In the genomic region with DNA sequence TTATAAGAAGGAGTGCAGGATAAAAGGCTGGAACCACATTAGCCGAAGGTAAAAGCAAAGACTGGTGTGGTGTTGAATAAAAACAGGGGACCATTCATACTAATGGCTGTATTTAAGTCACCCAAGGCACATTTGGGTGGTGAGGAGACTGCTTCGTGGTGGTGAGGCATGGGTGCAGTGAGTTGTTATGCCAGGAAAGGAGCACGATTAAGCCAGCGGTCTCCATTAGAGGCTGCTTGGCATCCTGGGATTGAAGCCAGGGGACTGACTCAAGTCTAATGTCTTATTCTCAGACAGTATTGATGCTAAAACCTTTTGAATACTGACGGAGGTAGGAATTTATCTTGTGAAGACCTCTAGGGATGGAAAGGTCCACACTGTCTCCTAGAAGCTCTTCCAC, we compare ENCODE assay signal across 9 cellular contexts. TPM values are rescaled to one million over a fixed set of nuclear protein-coding genes. Genes with fewer than 3 reads are reported as not detected.
DNase-seq lines count a peak whose midpoint lies in the region; ATAC-seq and TF ChIP-seq lines count a peak whose summit lies in the region.
"Had no signal": no experiment of that assay in that cellular context is flagged by ENCODE, and none has a peak within 500 bp of the region (broad histone marks: within the 10 kb centered on the region; RNA-seq: fewer than 3 reads in every experiment).

No MANE protein-coding gene starts in this region.

- no peaks in the 10 kb centered on the region for H4K20me1 ChIP-seq in MM.1S (ENCODE audit: insufficient read depth, low read length)

- ATAC-seq in GM21360 (IDR thresholded peaks at IDR 0.05; ENCODE audit: unreplicated experiment) (peak; percentile 9), heart right ventricle (peak in 4 of 8 donors; percentile 22 to 31 (median 24))

- H3K9me3 ChIP-seq in MM.1S (replicated peaks; ENCODE audit: insufficient read depth, low read length) (no peaks in the 10 kb centered on the region), heart right ventricle (no peaks in the 10 kb centered on the region), stomach (no peaks in the 10 kb centered on the region)

- H3K4me2 ChIP-seq in MM.1S (ENCODE audit: low read depth, low read length): peak overlapping the region; percentile 51

- H3K4me3 ChIP-seq in MM.1S (ENCODE audit: low read length): no peak overlapping the region
- H3K4me3 ChIP-seq in heart right ventricle: peak overlapping the region in 8 of 10 donors; percentile 12 to 48 (median 37)
- H3K4me3 ChIP-seq in stomach: peak overlapping the region in 3 of 4 donors; percentile 6 to 18 (median 11)

- peak overlapping the region; percentile 99 for H3K27ac ChIP-seq in MM.1S (ENCODE audit: low read length)
- peak overlapping the region in 8 of 10 donors; percentile 6 to 73 (median 42) for H3K27ac ChIP-seq in heart right ventricle
- H3K27ac ChIP-seq in stomach: peak overlapping the region in 3 of 5 donors; percentile 52 to 54 (median 54)

- peaks cover 82% of the 10 kb centered on the region for H3K4me1 ChIP-seq in MM.1S (ENCODE audit: low read length)
- H3K4me1 ChIP-seq in heart right ventricle: peaks cover 4 to 58% (median 37%) of the 10 kb centered on the region in 9 donors
- H3K4me1 ChIP-seq in stomach: peaks cover 8 to 41% (median 25%) of the 10 kb centered on the region in 4 donors

- 39 to 67% methylated on average over 5 of the region's 5 CpGs for whole genome bisulfite sequencing in heart right ventricle, 2 donors
- WGBS in stomach, 5 donors: 57 to 76% (median 64%) methylated on average over 5 of the region's 5 CpGs

- H3K27me3 ChIP-seq in MM.1S (replicated peaks; ENCODE audit: insufficient read depth, low read length): no peaks in the 10 kb centered on the region
- H3K27me3 ChIP-seq in heart right ventricle: no peaks in the 10 kb centered on the region
- H3K27me3 ChIP-seq in stomach: no peaks in the 10 kb centered on the region

- H2AFZ ChIP-seq in MM.1S (ENCODE audit: low read length): no peak overlapping the region

- peak overlapping the region; percentile 75 for H3K9ac ChIP-seq in MM.1S (ENCODE audit: low read length)

- H3F3A ChIP-seq in MM.1S (ENCODE audit: insufficient read depth, low read length): peaks cover 57% of the 10 kb centered on the region

- intact Hi-C loops in heart right ventricle (cut with DNase I) (loop anchor here in 1 of 10 donors (5.0 kb wide), 1 partner anchor 47 kb away; no protein-coding TSS in a partner anchor), stomach (cut with DNase I; ENCODE audit: low total_unique reads) (no loop called here)

- no peak for TF ChIP-seq CTCF in MM.1S (IDR thresholded peaks at IDR 0.05; ENCODE audit: low read length)
- TF ChIP-seq CTCF in heart right ventricle (IDR thresholded peaks at IDR 0.05): no peak
- no peak for TF ChIP-seq CTCF in stomach (IDR thresholded peaks at IDR 0.05)

- TF ChIP-seq POLR2A in stomach (IDR thresholded peaks at IDR 0.05): no peak

- no peaks in the 10 kb centered on the region for H3K9me2 ChIP-seq in MM.1S (replicated peaks; ENCODE audit: insufficient read depth, low read length)

- peaks cover 64% of the 10 kb centered on the region for H3K79me2 ChIP-seq in MM.1S (ENCODE audit: low read length)

- DNase-seq in MM.1S: no peak
- peak in 1 of 2 donors; percentile 4 for DNase-seq in heart right ventricle
- no peak for DNase-seq in stomach
- no peak for DNase-seq in stimulated activated CD4-positive, alpha-beta T cell treated with anti-CD3 and anti-CD28 coated beads, Interleukin-15, amount 100 ng/mL, for 24 hours
- DNase-seq in inferior parietal cortex (ENCODE audit: extremely low spot score): no peak
- DNase-seq in NCI-H526 treated with DMSO at 0.1 percent for 48 hours (lab: John Stamatoyannopoulos, UW): no peak
- DNase-seq: cerebellar nuclear complex, IMR-90 had no signal

- H3K36me3 ChIP-seq in MM.1S (replicated peaks; ENCODE audit: insufficient read depth, low read length) (no peaks in the 10 kb centered on the region), heart right ventricle (peaks cover 0 to 14% (median 0%) of the 10 kb centered on the region in 9 donors), stomach (peaks cover 0 to 11% (median 3%) of the 10 kb centered on the region in 4 donors)

- TF ChIP-seq EP300 in stomach (IDR thresholded peaks at IDR 0.05): no peak

RNA-seq across cellular contexts. Expression of a gene that starts 21.9 kb away (rescaled TPM):
- 100 to 1,000 TPM in 1 of 10 donors, 10 to 100 TPM in 9; 39.9 to 101 (median 76.5) TPM for total RNA-seq in heart right ventricle
- 10 to 100 TPM; 10.5 to 22.0 TPM for polyA plus RNA-seq in heart right ventricle
- total RNA-seq in stomach: 10 to 100 TPM; 18.1 to 92.0 (median 31.2) TPM
- polyA plus RNA-seq in stomach: 10 to 100 TPM in 1 of 3 donors, 1 to 10 TPM in 2; 8.2 to 13.3 (median 9.9) TPM

Comparison
In these comparisons a context has a peak if more than half of its experiments do, and no peak if none do; other contexts are left out.
1. H3K27ac ChIP-seq: peak in every context shown above with its lines; median percentile 99 in MM.1S; 54 in stomach; 42 in heart right ventricle.